Comparison of ENCODE assay signal across 2 cellular contexts in genomic region chr4:170979736-170980135, GRCh38.
TF ChIP-seq lines count a peak whose summit lies in the region.

No MANE protein-coding gene starts in this region.

TF ChIP-seq in SK-N-SH treated with all-trans-retinoic acid at 6 μM for 48 hours, 23 proteins besides CTCF, POLR2A, EP300 and RAD21 (continued from another document):
- TF ChIP-seq ZNF565 (CRISPR knock-in tag; conservative IDR thresholded peaks at IDR 0.05; ENCODE audit: low read depth) = no peak
- no peak for TF ChIP-seq CREB5 (CRISPR knock-in tag; IDR thresholded peaks at IDR 0.05; ENCODE audit: low read depth)
- TF ChIP-seq TSHZ2 (CRISPR knock-in tag; IDR thresholded peaks at IDR 0.05) = no peak
- TF ChIP-seq ZFP3 (CRISPR knock-in tag; IDR thresholded peaks at IDR 0.05) = no peak
- no peak for TF ChIP-seq PPARA (CRISPR knock-in tag; IDR thresholded peaks at IDR 0.05; ENCODE audit: borderline replicate concordance)
- no peak for TF ChIP-seq CSDC2 (CRISPR knock-in tag; IDR thresholded peaks at IDR 0.05)

TF ChIP-seq in SK-N-SH, 30 proteins besides CTCF, POLR2A, EP300 and RAD21 (continued from another document):
- no peak for TF ChIP-seq REST (IDR thresholded peaks at IDR 0.05; ENCODE audit: low read depth, low read length)
- no peak for TF ChIP-seq TAF1 (IDR thresholded peaks at IDR 0.05; ENCODE audit: borderline replicate concordance, low read depth, low read length)
- TF ChIP-seq RCOR1 (IDR thresholded peaks at IDR 0.05; ENCODE audit: low read length) = no peak
- TF ChIP-seq SMC3 (IDR thresholded peaks at IDR 0.05; ENCODE audit: low read depth, low read length) = no peak
- no peak for TF ChIP-seq USF2 (IDR thresholded peaks at IDR 0.05; ENCODE audit: borderline replicate concordance, low read depth, low read length)
